Comparison of ENCODE assay signal across 1 cellular context in the genomic region with DNA sequence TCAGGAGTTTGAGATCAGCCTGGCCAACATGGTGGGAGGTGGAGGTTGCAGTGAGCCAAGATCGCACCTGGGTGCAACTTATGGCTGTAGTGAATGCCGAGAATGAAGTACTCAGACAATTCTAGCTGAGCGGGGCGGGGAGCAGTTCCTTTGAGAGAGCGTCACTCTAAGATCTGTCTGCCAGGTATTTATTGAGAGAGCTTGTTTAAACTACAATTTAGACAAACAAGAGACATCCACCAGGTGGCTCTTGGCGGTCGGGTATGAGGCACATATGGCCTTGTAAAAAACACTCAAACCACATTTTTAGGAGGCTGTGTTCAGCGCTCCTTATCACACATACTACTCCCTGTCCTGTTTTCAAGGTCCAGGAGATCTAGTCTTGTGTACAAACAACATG.
TF ChIP-seq lines count a peak whose summit lies in the region.

No MANE protein-coding gene starts in this region.

TF ChIP-seq in K562, 482 proteins besides CTCF, POLR2A, EP300 and RAD21:
- TF ChIP-seq, protein P1, sequence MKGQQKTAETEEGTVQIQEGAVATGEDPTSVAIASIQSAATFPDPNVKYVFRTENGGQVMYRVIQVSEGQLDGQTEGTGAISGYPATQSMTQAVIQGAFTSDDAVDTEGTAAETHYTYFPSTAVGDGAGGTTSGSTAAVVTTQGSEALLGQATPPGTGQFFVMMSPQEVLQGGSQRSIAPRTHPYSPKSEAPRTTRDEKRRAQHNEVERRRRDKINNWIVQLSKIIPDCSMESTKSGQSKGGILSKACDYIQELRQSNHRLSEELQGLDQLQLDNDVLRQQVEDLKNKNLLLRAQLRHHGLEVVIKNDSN (CRISPR knock-in tag; IDR thresholded peaks at IDR 0.05): no peak
- no peak for TF ChIP-seq PTBP1 (IDR thresholded peaks at IDR 0.05; ENCODE audit: low read depth, low read length)
